Comparison of ENCODE assay signal across 9 cellular contexts in genomic region chr2:46749042-46749461, GRCh38. TPM values are rescaled to one million over a fixed set of nuclear protein-coding genes. Genes with fewer than 3 reads are reported as not detected.
A peak's percentile ranks its signal among the peaks of the same experiment; 100 is the strongest.
DNase-seq lines count a peak whose midpoint lies in the region; ATAC-seq and TF ChIP-seq lines count a peak whose summit lies in the region.
"Had no signal": no experiment of that assay in that cellular context is flagged by ENCODE, and none has a peak within 500 bp of the region (broad histone marks: within the 10 kb centered on the region; RNA-seq: fewer than 3 reads in every experiment).

No MANE protein-coding gene starts in this region.

- H3K27ac Mint-ChIP-seq in chondrocyte (ENCODE audit: unreplicated experiment) = peak overlapping the region; percentile 79

- WGBS in liver = 61% methylated on average over 3 of the region's 3 CpGs

- H3K27me3 Mint-ChIP-seq in chondrocyte (ENCODE audit: low read depth) = no peaks in the 10 kb centered on the region

- no peak overlapping the region for H3K4me3 Mint-ChIP-seq in chondrocyte (ENCODE audit: unreplicated experiment)

- no peak overlapping the region for H3K27ac ChIP-seq in liver (ENCODE audit: low read depth in 1 of 2, low read length in 2 of 2)

- ATAC-seq in HG03159 (IDR thresholded peaks at IDR 0.05; ENCODE audit: unreplicated experiment) = no peak

- POLR2A ChIA-PET in BJ (lab: Charles Lee) = no interaction called here

- H3K4me3 ChIP-seq in BJ (ENCODE audit: low read depth, low read length) (no peak overlapping the region), liver (ENCODE audit: low read depth in 1 of 3, low read length in 3 of 3) (no peak overlapping the region)

- H3K4me1 ChIP-seq in liver (ENCODE audit: control insufficient read depth in 4 of 4, insufficient read depth in 4 of 4, low read length in 3 of 4) = peaks cover 4 to 11% (median 5%) of the 10 kb centered on the region in 4 donors

- CTCF ChIA-PET in BJ (lab: Yijun Ruan, JAX) = interaction anchor here (1.1 kb wide), 1 partner anchor 17 kb away, joined by 3 read pairs; no protein-coding TSS in a partner anchor

- no peak for TF ChIP-seq CTCF in BJ (IDR thresholded peaks at IDR 0.05; ENCODE audit: insufficient read depth, low read depth, low read length)
- TF ChIP-seq CTCF in chondrocyte (IDR thresholded peaks at IDR 0.05) = no peak
- no peak for TF ChIP-seq CTCF in liver (IDR thresholded peaks at IDR 0.05; ENCODE audit: low read depth, low read length, missing input control)

- peak; percentile 33 for DNase-seq in BJ (ENCODE audit: low read depth)
- peak; percentile 79 for DNase-seq in LHCN-M2 (ENCODE audit: low read depth)
- DNase-seq in chondrocyte (ENCODE audit: low spot score) = no peak
- DNase-seq in stimulated activated CD4-positive, alpha-beta T cell treated with anti-CD3 and anti-CD28 coated beads, Interleukin-4, amount 100 ng/mL, for 1 hour = no peak
- no peak for DNase-seq in stimulated activated CD4-positive, alpha-beta T cell treated with anti-CD3 and anti-CD28 coated beads, Interleukin-1b, Interleukin-23, amount 100 ng/mL, for 48 hours
- no peak for DNase-seq in activated T-cell treated with anti-CD3 and anti-CD28 coated beads, Interleukin-2, amount 50 U/mL, for 48 hours
- DNase-seq: activated effector memory CD4-positive, alpha-beta T cell treated with anti-CD3 and anti-CD28 coated beads, Interleukin-2, amount 50 U/mL, for 16 hours had no signal

- no peaks in the 10 kb centered on the region for H3K9me3 Mint-ChIP-seq in chondrocyte (ENCODE audit: low read depth)

- peaks cover 58% of the 10 kb centered on the region for H3K4me1 Mint-ChIP-seq in chondrocyte (ENCODE audit: low read depth)

- no peak overlapping the region for H3K9ac ChIP-seq in liver (ENCODE audit: low read depth in 1 of 2, low read length in 2 of 2)

- H3K36me3 ChIP-seq in BJ (ENCODE audit: control insufficient read depth, insufficient read depth, low read length) = 0 out of 2 replicates have a peak, but pooled peaks cover 1% of the 10 kb centered on the region
- no peaks in the 10 kb centered on the region for H3K36me3 ChIP-seq in liver (ENCODE audit: control insufficient read depth in 4 of 4, insufficient read depth in 3 of 4, low read depth in 1 of 4, low read length in 3 of 4)

- H3K9me3 ChIP-seq in liver (ENCODE audit: control insufficient read depth in 4 of 4, low read length in 3 of 4) = no peaks in the 10 kb centered on the region

- H3K27me3 ChIP-seq in BJ (ENCODE audit: control insufficient read depth, insufficient read depth, low read length) = no peaks in the 10 kb centered on the region
- H3K27me3 ChIP-seq in liver (ENCODE audit: control insufficient read depth in 4 of 4, insufficient read depth in 4 of 4, low read length in 3 of 4) = no peaks in the 10 kb centered on the region

- no peak for TF ChIP-seq RAD21 in liver (IDR thresholded peaks at IDR 0.05)

- no peaks in the 10 kb centered on the region for H3K36me3 Mint-ChIP-seq in chondrocyte (ENCODE audit: low read depth)

TF ChIP-seq in liver, 16 proteins besides CTCF, POLR2A, EP300 and RAD21:
- TF ChIP-seq FOXA2 (IDR thresholded peaks at IDR 0.05) = peak; percentile 76
- no peak for TF ChIP-seq TAF1 (conservative IDR thresholded peaks at IDR 0.05)
- peak; percentile 21 for TF ChIP-seq SP1 (IDR thresholded peaks at IDR 0.05)

RNA-seq across cellular contexts. Expression of gene SOCS5, which starts 50.0 kb away (rescaled TPM):
- polyA plus RNA-seq in BJ (2011; rRNA removed) (74.1 and 128 TPM in 2 replicates), liver (1 to 10 TPM; 1.8 to 2.6 TPM)
- polyA minus RNA-seq in BJ (2011; rRNA and poly(A)+ RNA removed) = 145 and 165 TPM in 2 replicates
- total RNA-seq in LHCN-M2 (2014; rRNA removed) (18.8 and 20.2 TPM in 2 replicates), chondrocyte (21.3 to 24.9 TPM (median 23.9 TPM) in 3 replicates), liver (10 to 100 TPM in 1 of 2 donors, 1 to 10 TPM in 1; 8.8 to 12.2 TPM)
- polyA plus RNA-seq in LHCN-M2 (2012) = 7.0 TPM

Comparison
In these comparisons a context has a peak if more than half of its experiments do, and no peak if none do; other contexts are left out.
1. DNase-seq: peak in BJ (single experiment) and LHCN-M2 (single experiment); none in chondrocyte (single experiment), stimulated activated CD4-positive, alpha-beta T cell treated with anti-CD3 and anti-CD28 coated beads, Interleukin-4, amount 100 ng/mL, for 1 hour (single experiment), stimulated activated CD4-positive, alpha-beta T cell treated with anti-CD3 and anti-CD28 coated beads, Interleukin-1b, Interleukin-23, amount 100 ng/mL, for 48 hours (single experiment) and activated T-cell treated with anti-CD3 and anti-CD28 coated beads, Interleukin-2, amount 50 U/mL, for 48 hours (0 of 2).